ENCODE assay signal across 8 cellular contexts in the genomic region with DNA sequence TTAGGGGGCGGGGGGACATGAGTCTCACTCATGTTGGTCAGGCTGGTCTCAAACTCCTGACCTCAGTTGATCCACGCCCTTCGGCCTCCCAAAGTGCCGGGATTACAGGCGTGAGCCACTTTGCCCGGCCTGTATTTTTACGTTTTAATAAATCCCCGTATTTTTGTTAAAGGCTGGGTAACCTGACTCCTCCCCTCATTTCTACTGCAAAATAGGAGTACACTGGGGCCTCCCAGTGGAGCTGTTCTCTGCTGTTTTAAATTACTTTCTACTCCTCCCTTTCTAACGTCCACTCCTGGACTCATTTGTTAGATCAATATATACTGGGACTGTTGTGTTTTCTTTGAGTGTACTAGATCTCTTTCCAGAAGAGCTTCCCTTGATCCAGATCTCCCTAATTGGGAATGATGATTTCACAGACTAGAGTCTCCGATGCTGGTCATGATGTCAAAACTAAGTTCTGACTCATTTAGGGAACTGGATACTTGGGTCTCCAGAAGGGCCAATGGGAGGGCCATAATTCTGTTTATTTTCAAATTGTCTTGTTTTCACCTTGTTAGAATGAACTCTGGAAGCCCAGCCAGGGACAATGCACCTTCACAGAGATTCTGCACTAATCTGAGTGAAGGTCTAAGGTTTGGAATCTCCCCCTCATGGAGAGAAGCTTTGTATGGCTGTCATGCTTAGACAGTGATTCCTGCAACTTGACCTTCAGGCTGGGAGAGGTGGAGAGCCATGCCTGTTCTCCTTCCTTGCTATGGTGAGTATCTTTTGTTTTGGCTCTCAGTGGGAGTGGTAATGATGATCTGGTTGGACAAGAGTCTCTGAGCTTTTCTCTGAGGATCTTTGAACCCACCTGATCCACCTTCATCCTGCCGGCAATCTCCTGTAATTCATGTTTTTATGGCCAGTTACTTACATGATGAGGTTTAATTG.
DNase-seq lines count a peak whose midpoint lies in the region; ATAC-seq, FAIRE-seq and TF ChIP-seq lines count a peak whose summit lies in the region.

No MANE protein-coding gene starts in this region.

- DNase-seq in EH (ENCODE audit: low read depth) (peak; percentile 53), ACHN (no peak), HTR-8/SVneo (ENCODE audit: insufficient read length, low spot score) (no peak)
- no peak for DNase-seq in effector memory CD4-positive, alpha-beta T cell

- peak overlapping the region; percentile 96 to 98 (median 97) for H3K4me3 Mint-ChIP-seq in nephron

- H3K9me3 ChIP-seq in OCI-LY1 (ENCODE audit: low read length), result no peaks in the 10 kb centered on the region
- H3K9me3 ChIP-seq in effector memory CD4-positive, alpha-beta T cell (ENCODE audit: control insufficient read depth, low read length), result no peaks in the 10 kb centered on the region

- H3K4me3 ChIP-seq in OCI-LY1 (ENCODE audit: low read depth, low read length, poor library complexity, severe bottlenecking), result peak overlapping the region; percentile 96
- peak overlapping the region; percentile 89 for H3K4me3 ChIP-seq in effector memory CD4-positive, alpha-beta T cell (ENCODE audit: insufficient read depth, low read depth, low read length, poor library complexity, severe bottlenecking)

- FAIRE-seq in HTR-8/SVneo (lab: Jason Lieb, UNC), result no peak

- no peaks in the 10 kb centered on the region for H3K27me3 ChIP-seq in OCI-LY1 (ENCODE audit: insufficient read depth, low read length)
- H3K27me3 ChIP-seq in effector memory CD4-positive, alpha-beta T cell (replicated peaks; ENCODE audit: control insufficient read depth, insufficient read depth, low read length, poor library complexity, severe bottlenecking), result no peaks in the 10 kb centered on the region

- H3K9me3 Mint-ChIP-seq in nephron, result no peaks in the 10 kb centered on the region

- peak overlapping the region; percentile 97 for H3K27ac ChIP-seq in OCI-LY1 (ENCODE audit: low read depth, low read length, poor library complexity, severe bottlenecking)
- H3K27ac ChIP-seq in effector memory CD4-positive, alpha-beta T cell (ENCODE audit: insufficient read depth, low read length, poor library complexity, severe bottlenecking), result peak overlapping the region; percentile 99

- peak overlapping the region; percentile 95 for H3K4me2 ChIP-seq in OCI-LY1 (ENCODE audit: low read length)

- no peaks in the 10 kb centered on the region for H3K9me2 ChIP-seq in OCI-LY1 (ENCODE audit: low read depth, low read length)

- peaks cover 32% of the 10 kb centered on the region for H3K79me2 ChIP-seq in OCI-LY1 (ENCODE audit: insufficient read depth, low read length)

- peaks cover 62% of the 10 kb centered on the region for H3K36me3 Mint-ChIP-seq in nephron (ENCODE audit: low read depth)

- no peak overlapping the region for H2AFZ ChIP-seq in OCI-LY1 (ENCODE audit: low read length)

- H3K27ac Mint-ChIP-seq in nephron, result peak overlapping the region; percentile 99 to 100 (median 100)

- TF ChIP-seq CTCF in OCI-LY1 (IDR thresholded peaks at IDR 0.05; ENCODE audit: low read length) (peak; percentile 9; the same call in 1 of the 2 replicates), nephron (IDR thresholded peaks at IDR 0.05; ENCODE audit: unreplicated experiment in 3 of 3) (peak in 1 of 3 experiments; percentile 6)

- ATAC-seq in GM21367 (IDR thresholded peaks at IDR 0.05; ENCODE audit: unreplicated experiment) (no peak), GM18858 (IDR thresholded peaks at IDR 0.05; ENCODE audit: unreplicated experiment) (no peak)

- in situ Hi-C loops in ACHN (cut with HindIII; ENCODE audit: low pct_ligation_motif_present, low pct_unique_long_range_greater_than_20kb, low sequenced_read_pairs), result no loop called here

- H3K4me1 ChIP-seq in OCI-LY1 (ENCODE audit: insufficient read depth, low read length, severe bottlenecking), result peaks cover 57% of the 10 kb centered on the region
- peaks cover 25% of the 10 kb centered on the region for H3K4me1 ChIP-seq in effector memory CD4-positive, alpha-beta T cell (ENCODE audit: control insufficient read depth, insufficient read depth, low read length, poor library complexity, severe bottlenecking)

- peak overlapping the region; percentile 99 for H3K9ac ChIP-seq in OCI-LY1 (ENCODE audit: low read length)

- H3K27me3 Mint-ChIP-seq in nephron (ENCODE audit: low read depth), result no peaks in the 10 kb centered on the region

- H3K4me1 Mint-ChIP-seq in nephron, result peaks cover 38% of the 10 kb centered on the region

- H3K36me3 ChIP-seq in OCI-LY1 (ENCODE audit: insufficient read depth, low read length), result peaks cover 66% of the 10 kb centered on the region
- H3K36me3 ChIP-seq in effector memory CD4-positive, alpha-beta T cell (ENCODE audit: control insufficient read depth, insufficient read depth, low read length), result peaks cover 30% of the 10 kb centered on the region

- H3F3A ChIP-seq in OCI-LY1 (ENCODE audit: insufficient read depth, low read length), result peaks cover 27% of the 10 kb centered on the region

- H4K20me1 ChIP-seq in OCI-LY1 (ENCODE audit: insufficient read depth, low read length), result no peaks in the 10 kb centered on the region
